In genomic region chr14:73276836-73277235, GRCh38 we compare ENCODE assay signal across 22 cellular contexts. TPM values are rescaled to one million over a fixed set of nuclear protein-coding genes. Genes with fewer than 3 reads are reported as not detected.
DNase-seq lines count a peak whose midpoint lies in the region; ATAC-seq, FAIRE-seq and TF ChIP-seq lines count a peak whose summit lies in the region.
"Had no signal": no experiment of that assay in that cellular context is flagged by ENCODE, and none has a peak within 500 bp of the region (broad histone marks: within the 10 kb centered on the region; RNA-seq: fewer than 3 reads in every experiment).

No MANE protein-coding gene starts in this region.

- peaks cover 0 to under 1% of the 10 kb centered on the region in 2 experiments; a peak in 2 of 4 replicates for H3K4me1 Mint-ChIP-seq in H9

- H3K27me3 ChIP-seq in H9 (ENCODE audit: insufficient read depth, low read length) (no peaks in the 10 kb centered on the region), Panc1 (ENCODE audit: control insufficient read depth, insufficient read depth, low read length) (no peaks in the 10 kb centered on the region), mesenchymal stem cell (ENCODE audit: control insufficient read depth in 1 of 2, insufficient read depth in 1 of 2, low read length in 2 of 2) (no peaks in the 10 kb centered on the region), subcutaneous abdominal adipose tissue (ENCODE audit: control insufficient read depth in 5 of 5, insufficient read depth in 4 of 5, low read length in 5 of 5) (no peaks in the 10 kb centered on the region)
- H3K27me3 ChIP-seq: Peyer's patch, SJSA1 had no signal

- ATAC-seq in Panc1: 0 out of 2 replicates have a peak, but pooled peaks have one; percentile 25
- ATAC-seq: Right ventricle myocardium inferior had no signal

- in situ Hi-C loops in Panc1 (cut with HindIII; ENCODE audit: low pct_unique_long_range_greater_than_20kb, low sequenced_read_pairs): no loop called here

- no peaks in the 10 kb centered on the region; the same call in 1 of the 2 replicates for H3K27me3 Mint-ChIP-seq in H9 (ENCODE audit: low read depth)
- H3K27me3 Mint-ChIP-seq: B cell had no signal

- H3T11ph ChIP-seq in H9 (ENCODE audit: low read length): no peak overlapping the region

- no peak overlapping the region for H4K8ac ChIP-seq in H9 (replicated peaks; ENCODE audit: insufficient read length, low read depth, low read length)
- no peak overlapping the region for H4K8ac ChIP-seq in mesenchymal stem cell (ENCODE audit: low read length)

- POLR2A ChIA-PET in Panc1 (lab: Charles Lee): no interaction called here

- peaks cover 3% of the 10 kb centered on the region for H4K20me1 ChIP-seq in H9 (ENCODE audit: control insufficient read depth, insufficient read depth, insufficient read length)

- H3K9me3 Mint-ChIP-seq in H9: no peaks in the 10 kb centered on the region
- H3K9me3 Mint-ChIP-seq: CD14-positive monocyte had no signal

- H2BK15ac ChIP-seq in H9 (ENCODE audit: low read depth, low read length) (no peak overlapping the region), mesenchymal stem cell (ENCODE audit: low read depth, poor library complexity, severe bottlenecking) (no peak overlapping the region)

- no peaks in the 10 kb centered on the region for H3K79me1 ChIP-seq in H9 (ENCODE audit: insufficient read depth, low read depth, low read length, poor library complexity, severe bottlenecking)
- peaks cover 6% of the 10 kb centered on the region for H3K79me1 ChIP-seq in mesenchymal stem cell (replicated peaks; ENCODE audit: low read length, poor library complexity, severe bottlenecking)

- H3K4me3 Mint-ChIP-seq in H9: no peak overlapping the region; a peak in 1 of 5 replicates
- H3K4me3 Mint-ChIP-seq: B cell, CD14-positive monocyte had no signal

- no peak overlapping the region for H3K18ac ChIP-seq in H9 (ENCODE audit: insufficient read length, low read depth, low read length)
- no peak overlapping the region for H3K18ac ChIP-seq in mesenchymal stem cell (ENCODE audit: low read depth in 1 of 2, low read length in 2 of 2)

- H3K23me2 ChIP-seq in H9 (ENCODE audit: insufficient read length, low read depth, low read length, poor library complexity, severe bottlenecking): no peaks in the 10 kb centered on the region

- H3K4ac ChIP-seq in H9 (ENCODE audit: low read depth, low read length) (no peak overlapping the region), mesenchymal stem cell (ENCODE audit: low read depth in 1 of 2, low read length in 2 of 2) (no peak overlapping the region)

- H3K79me2 ChIP-seq in H9 (ENCODE audit: insufficient read depth, low read length): no peaks in the 10 kb centered on the region

- H3K27ac ChIP-seq in H9 (ENCODE audit: insufficient read length, low read depth, low read length) (no peak overlapping the region), Panc1 (ENCODE audit: low read length) (no peak overlapping the region), mesenchymal stem cell (ENCODE audit: low read length, poor library complexity, severe bottlenecking) (no peak overlapping the region), subcutaneous abdominal adipose tissue (ENCODE audit: low read depth, low read length) (peak overlapping the region; percentile 8)
- H3K27ac ChIP-seq: A549, KMS-11, Peyer's patch, SJSA1 had no signal

- H3K4me2 ChIP-seq in H9 (ENCODE audit: insufficient read depth, insufficient read length, low read length): no peak overlapping the region
- no peak overlapping the region for H3K4me2 ChIP-seq in mesenchymal stem cell (ENCODE audit: low read length, poor library complexity, severe bottlenecking)
- H3K4me2 ChIP-seq: A549, KMS-11 had no signal

- no peak overlapping the region for H3K9ac ChIP-seq in H9 (ENCODE audit: extremely low read depth, insufficient read length, low read length)
- H3K9ac ChIP-seq in mesenchymal stem cell (ENCODE audit: low read length): no peak overlapping the region
- no peak overlapping the region for H3K9ac ChIP-seq in subcutaneous abdominal adipose tissue (ENCODE audit: low read length in 5 of 5)
- H3K9ac ChIP-seq: KMS-11 had no signal

- BruUV-seq in Panc1 (replicated peaks; lab: Mats Ljungman, UMichigan): no TSS peak

- H2AFZ ChIP-seq in H9 (ENCODE audit: low read length) (no peak overlapping the region), mesenchymal stem cell (ENCODE audit: low read depth, low read length) (no peak overlapping the region)

- peak overlapping the region in 2 of 3 experiments; percentile 22 to 79; a peak in 4 of 7 replicates for H3K27ac Mint-ChIP-seq in H9

- TF ChIP-seq POLR2A in H54 (IDR thresholded peaks at IDR 0.05; ENCODE audit: low read depth, low read length): no peak

- no peak overlapping the region for H2BK120ac ChIP-seq in H9 (ENCODE audit: low read depth, low read length, poor library complexity, severe bottlenecking)
- H2BK120ac ChIP-seq in mesenchymal stem cell (ENCODE audit: low read depth, low read length): no peak overlapping the region

- H3K56ac ChIP-seq in H9 (ENCODE audit: insufficient read length, low read depth, low read length): no peak overlapping the region

- H3K23ac ChIP-seq in H9 (ENCODE audit: insufficient read length, low read depth, low read length) (no peak overlapping the region), mesenchymal stem cell (ENCODE audit: low read length in 2 of 2) (no peak overlapping the region)

- intact Hi-C loops in Panc1 (cut with micrococcal nuclease; ENCODE audit: unreplicated experiment): loop anchor here (10.0 kb wide), 1 partner anchor 102 kb away; no protein-coding TSS in a partner anchor

- peaks cover 14 to 43% (median 26%) of the 10 kb centered on the region in 3 experiments for H3K36me3 Mint-ChIP-seq in H9 (ENCODE audit: insufficient read depth in 1 of 3, low read depth in 3 of 3)

- TF ChIP-seq CTCF in H9 (conservative IDR thresholded peaks at IDR 0.05): no peak
- TF ChIP-seq CTCF in Panc1 (IDR thresholded peaks at IDR 0.05): no peak

- no peak for FAIRE-seq in H54 (lab: Jason Lieb, UNC)
- FAIRE-seq: A549, G401.6 had no signal

- H3K9me3 ChIP-seq in H9 (ENCODE audit: control insufficient read depth, low read depth, low read length): no peaks in the 10 kb centered on the region
- no peaks in the 10 kb centered on the region for H3K9me3 ChIP-seq in Panc1 (ENCODE audit: control insufficient read depth, insufficient read depth, low read depth, low read length)
- H3K9me3 ChIP-seq in mesenchymal stem cell (ENCODE audit: control insufficient read depth, low read length): no peaks in the 10 kb centered on the region
- H3K9me3 ChIP-seq in subcutaneous abdominal adipose tissue (ENCODE audit: control insufficient read depth in 5 of 5, low read length in 5 of 5): no peaks in the 10 kb centered on the region
- H3K9me3 ChIP-seq: A549, Peyer's patch, SJSA1 had no signal

- DNase-seq in H9 (no peak), Panc1 (ENCODE audit: low read depth, low spot score) (no peak), mesenchymal stem cell (no peak), GF-D8 (lab: John Stamatoyannopoulos, UW) (no peak), NOMO-1 (lab: John Stamatoyannopoulos, UW; ENCODE audit: unreplicated experiment in 2 of 2) (no peak), H54 (ENCODE audit: insufficient read length, low spot score) (no peak)
- DNase-seq: H7, IMR-90, NCI-H1105 treated with DMSO at 0.1 percent for 48 hours, NCI-H2029 treated with DMSO at 0.1 percent for 48 hours, NCI-H226, NCI-H510A treated with DMSO at 0.1 percent for 48 hours, NCI-H748 treated with DMSO at 0.1 percent for 48 hours, Peyer's patch had no signal

- H3K36me3 ChIP-seq in Panc1 (ENCODE audit: control insufficient read depth, insufficient read depth, low read length): no peaks in the 10 kb centered on the region; the same call in 1 of the 2 replicates
- H3K36me3 ChIP-seq in mesenchymal stem cell (ENCODE audit: control insufficient read depth in 1 of 2, insufficient read depth in 2 of 2, low read depth in 1 of 2, low read length in 2 of 2): peaks cover 42 to 86% of the 10 kb centered on the region in 2 experiments
- H3K36me3 ChIP-seq in subcutaneous abdominal adipose tissue (ENCODE audit: control insufficient read depth in 5 of 5, insufficient read depth in 5 of 5, low read length in 5 of 5): peaks cover 9 to 70% (median 45%) of the 10 kb centered on the region in 5 donors

- H2BK20ac ChIP-seq in H9 (ENCODE audit: low read depth, low read length, poor library complexity, severe bottlenecking): no peak overlapping the region

- H2BK12ac ChIP-seq in H9 (ENCODE audit: insufficient read length, low read depth, low read length): no peak overlapping the region
- no peak overlapping the region for H2BK12ac ChIP-seq in mesenchymal stem cell (ENCODE audit: low read length in 2 of 2)

- H4K5ac ChIP-seq in H9 (ENCODE audit: insufficient read length, low read depth, low read length): no peak overlapping the region

- no peak overlapping the region; the same call in 1 of the 2 replicates for H3K14ac ChIP-seq in H9 (ENCODE audit: insufficient read depth, low read length)
- peak overlapping the region in 1 of 2 experiments; percentile 66 for H3K14ac ChIP-seq in mesenchymal stem cell (ENCODE audit: low read length in 2 of 2)

- H3K4me3 ChIP-seq in Panc1 (ENCODE audit: low read depth in 2 of 2, low read length in 2 of 2) (no peak overlapping the region), mesenchymal stem cell (ENCODE audit: insufficient read depth in 1 of 2, low read depth in 1 of 2, low read length in 2 of 2) (no peak overlapping the region), subcutaneous abdominal adipose tissue (ENCODE audit: low read depth in 1 of 5, low read length in 5 of 5) (no peak overlapping the region)
- H3K4me3 ChIP-seq: A549, Peyer's patch, SJSA1 had no signal

- no peak overlapping the region for H4K91ac ChIP-seq in H9 (ENCODE audit: insufficient read length, low read depth, low read length)
- peak overlapping the region; percentile 11 for H4K91ac ChIP-seq in mesenchymal stem cell (ENCODE audit: low read length)

- CTCF ChIA-PET in Panc1 (lab: Charles Lee): no interaction called here

- H2AK5ac ChIP-seq in H9 (ENCODE audit: insufficient read length, low read length): no peak overlapping the region
- no peak overlapping the region for H2AK5ac ChIP-seq in mesenchymal stem cell (ENCODE audit: low read length, severe bottlenecking)

- WGBS in H9 (ENCODE audit: extremely low coverage, insufficient read length, low lambda C conversion rate): no CpG with 5 or more reads among the region's 7 CpGs
- 96% methylated on average over 7 of the region's 7 CpGs for WGBS in mesenchymal stem cell

- no peak overlapping the region for H2BK5ac ChIP-seq in H9 (ENCODE audit: insufficient read length, low read length)
- H2BK5ac ChIP-seq in mesenchymal stem cell (ENCODE audit: low read depth, low read length, poor library complexity, severe bottlenecking): no peak overlapping the region

- H3K4me1 ChIP-seq in H9 (ENCODE audit: insufficient read depth, low read length): peaks cover 3% of the 10 kb centered on the region; the same call in 1 of the 2 replicates
- H3K4me1 ChIP-seq in Panc1 (ENCODE audit: control insufficient read depth, insufficient read depth, low read length): no peaks in the 10 kb centered on the region
- peaks cover 5% of the 10 kb centered on the region for H3K4me1 ChIP-seq in mesenchymal stem cell (ENCODE audit: control insufficient read depth, insufficient read depth, low read depth, low read length)
- H3K4me1 ChIP-seq in subcutaneous abdominal adipose tissue (ENCODE audit: control insufficient read depth in 5 of 5, insufficient read depth in 5 of 5, low read length in 5 of 5): peaks cover 0 to 17% (median 13%) of the 10 kb centered on the region in 5 donors
- H3K4me1 ChIP-seq: A549, Peyer's patch, SJSA1 had no signal

RNA-seq across cellular contexts. Expression of gene PAPLN, which starts 39.5 kb away (rescaled TPM):
- total RNA-seq in H9 (2021): 6.9 and 8.5 TPM in 2 replicates
- 22.2 TPM for total RNA-seq in Panc1 (2021; ENCODE audit: unreplicated experiment)
- polyA plus RNA-seq in Panc1 (2012; ENCODE audit: insufficient read length): 19.8 TPM
- polyA plus RNA-seq in mesenchymal stem cell (2013, experiment 1 of 2): 1.9 TPM
- polyA plus RNA-seq in mesenchymal stem cell (2013, experiment 2 of 2): 2.1 TPM
